In the genomic region with DNA sequence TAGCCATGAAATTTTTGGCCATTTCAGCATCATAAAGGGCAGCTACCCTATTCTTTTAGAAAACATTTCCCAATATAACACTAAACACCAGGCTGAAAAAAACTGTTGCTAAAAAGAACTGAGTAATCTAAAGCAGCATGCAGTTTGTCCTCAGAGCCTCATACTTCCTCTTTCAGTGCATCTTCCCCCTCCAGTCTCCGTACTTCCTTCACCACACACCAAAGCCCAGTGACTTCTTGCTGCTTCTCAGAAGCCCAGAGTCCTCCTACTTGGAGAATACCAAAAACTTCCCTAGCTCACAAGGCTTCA, we compare ENCODE assay signal across 9 cellular contexts. TPM values are rescaled to one million over a fixed set of nuclear protein-coding genes. Genes with fewer than 3 reads are reported as not detected.
DNase-seq lines count a peak whose midpoint lies in the region; ATAC-seq and TF ChIP-seq lines count a peak whose summit lies in the region.
"Had no signal": no experiment of that assay in that cellular context is flagged by ENCODE, and none has a peak within 500 bp of the region (broad histone marks: within the 10 kb centered on the region; RNA-seq: fewer than 3 reads in every experiment).

No MANE protein-coding gene starts in this region.

- no peaks in the 10 kb centered on the region for H3K36me3 ChIP-seq in stomach

- POLR2A ChIA-PET in activated CD8-positive, alpha-beta T cell treated with anti-CD3 and anti-CD28 coated beads, Interleukin-2, amount 10 ng/mL, durations not matched to agents 7 days and 5 days (lab: Charles Lee): no interaction called here

- intact Hi-C loops in stomach (cut with DNase I; ENCODE audit: low total_unique reads): no loop called here

- peaks cover 29% of the 10 kb centered on the region for H3K4me1 Mint-ChIP-seq in activated CD8-positive, alpha-beta memory T cell treated with anti-CD3 and anti-CD28 coated beads, Interleukin-2, amount 10 ng/mL, durations not matched to agents 7 days and 5 days
- peaks cover 52% of the 10 kb centered on the region for H3K4me1 Mint-ChIP-seq in activated CD8-positive, alpha-beta T cell treated with anti-CD3 and anti-CD28 coated beads, Interleukin-2, amount 10 ng/mL, durations not matched to agents 7 days and 5 days (ENCODE audit: low read depth)

- H3K27me3 Mint-ChIP-seq in activated CD8-positive, alpha-beta memory T cell treated with anti-CD3 and anti-CD28 coated beads, Interleukin-2, amount 10 ng/mL, durations not matched to agents 7 days and 5 days: peaks cover 4% of the 10 kb centered on the region
- no peaks in the 10 kb centered on the region for H3K27me3 Mint-ChIP-seq in activated CD8-positive, alpha-beta T cell treated with anti-CD3 and anti-CD28 coated beads, Interleukin-2, amount 10 ng/mL, durations not matched to agents 7 days and 5 days (ENCODE audit: low read depth)

- no peak overlapping the region for H3K4me3 ChIP-seq in stomach

- no peak for TF ChIP-seq EP300 in stomach (IDR thresholded peaks at IDR 0.05)

- TF ChIP-seq CTCF in stomach (IDR thresholded peaks at IDR 0.05): no peak

- no peaks in the 10 kb centered on the region for H3K27me3 ChIP-seq in stomach

- no peaks in the 10 kb centered on the region for H3K36me3 Mint-ChIP-seq in activated CD8-positive, alpha-beta memory T cell treated with anti-CD3 and anti-CD28 coated beads, Interleukin-2, amount 10 ng/mL, durations not matched to agents 7 days and 5 days
- peaks cover 2% of the 10 kb centered on the region for H3K36me3 Mint-ChIP-seq in activated CD8-positive, alpha-beta T cell treated with anti-CD3 and anti-CD28 coated beads, Interleukin-2, amount 10 ng/mL, durations not matched to agents 7 days and 5 days (ENCODE audit: low read depth)

- TF ChIP-seq POLR2A in stomach (IDR thresholded peaks at IDR 0.05): no peak

- H3K27ac Mint-ChIP-seq in activated CD8-positive, alpha-beta memory T cell treated with anti-CD3 and anti-CD28 coated beads, Interleukin-2, amount 10 ng/mL, durations not matched to agents 7 days and 5 days: peak overlapping the region; percentile 2
- no peak overlapping the region for H3K27ac Mint-ChIP-seq in activated CD8-positive, alpha-beta T cell treated with anti-CD3 and anti-CD28 coated beads, Interleukin-2, amount 10 ng/mL, durations not matched to agents 7 days and 5 days

- ATAC-seq in activated CD8-positive, alpha-beta memory T cell treated with anti-CD3 and anti-CD28 coated beads, Interleukin-2, amount 10 ng/mL, durations not matched to agents 7 days and 5 days: peak; percentile 33
- peak; percentile 49 for ATAC-seq in HG03139 (IDR thresholded peaks at IDR 0.05; ENCODE audit: unreplicated experiment)
- ATAC-seq in activated CD8-positive, alpha-beta T cell treated with anti-CD3 and anti-CD28 coated beads, Interleukin-2, amount 10 ng/mL, durations not matched to agents 7 days and 5 days: peak; percentile 50

- WGBS in stomach, 5 donors: 66 to 84% (median 73%) methylated on average over 1 of the region's 1 CpG

- DNase-seq in activated CD8-positive, alpha-beta memory T cell treated with anti-CD3 and anti-CD28 coated beads, Interleukin-2, amount 10 ng/mL, durations not matched to agents 7 days and 5 days: no peak
- no peak for DNase-seq in activated CD8-positive, alpha-beta memory T cell treated with anti-CD3 and anti-CD28 coated beads, Interleukin-2, amount 50 U/mL, for 48 hours
- no peak for DNase-seq in activated CD8-positive, alpha-beta T cell treated with anti-CD3 and anti-CD28 coated beads, Interleukin-2, amount 10 ng/mL, durations not matched to agents 7 days and 5 days
- DNase-seq in stomach (no peak), NCI-H2107 treated with DMSO at 0.1 percent for 48 hours (lab: John Stamatoyannopoulos, UW; ENCODE audit: unreplicated experiment) (no peak), NCI-H2227 treated with DMSO at 0.1 percent for 48 hours (lab: John Stamatoyannopoulos, UW) (no peak), NCI-H446 treated with DMSO at 0.1 percent for 48 hours (lab: John Stamatoyannopoulos, UW) (no peak)

- H3K27ac ChIP-seq in stomach: peak overlapping the region in 4 of 5 donors; percentile 70 to 99 (median 86)

- no peaks in the 10 kb centered on the region for H3K9me3 Mint-ChIP-seq in activated CD8-positive, alpha-beta memory T cell treated with anti-CD3 and anti-CD28 coated beads, Interleukin-2, amount 10 ng/mL, durations not matched to agents 7 days and 5 days (ENCODE audit: low read depth)
- no peaks in the 10 kb centered on the region for H3K9me3 Mint-ChIP-seq in activated CD8-positive, alpha-beta T cell treated with anti-CD3 and anti-CD28 coated beads, Interleukin-2, amount 10 ng/mL, durations not matched to agents 7 days and 5 days (ENCODE audit: insufficient read depth)

- no peak overlapping the region for H3K4me3 Mint-ChIP-seq in activated CD8-positive, alpha-beta memory T cell treated with anti-CD3 and anti-CD28 coated beads, Interleukin-2, amount 10 ng/mL, durations not matched to agents 7 days and 5 days
- no peak overlapping the region for H3K4me3 Mint-ChIP-seq in activated CD8-positive, alpha-beta T cell treated with anti-CD3 and anti-CD28 coated beads, Interleukin-2, amount 10 ng/mL, durations not matched to agents 7 days and 5 days

- peaks cover 26 to 71% (median 34%) of the 10 kb centered on the region in 4 donors for H3K4me1 ChIP-seq in stomach

- no peaks in the 10 kb centered on the region for H3K9me3 ChIP-seq in stomach

- CTCF ChIA-PET in activated CD8-positive, alpha-beta memory T cell treated with anti-CD3 and anti-CD28 coated beads, Interleukin-2, amount 10 ng/mL, durations not matched to agents 7 days and 5 days (lab: Charles Lee): no interaction called here
- CTCF ChIA-PET in activated CD8-positive, alpha-beta T cell treated with anti-CD3 and anti-CD28 coated beads, Interleukin-2, amount 10 ng/mL, durations not matched to agents 7 days and 5 days (lab: Charles Lee): no interaction called here

RNA-seq across cellular contexts. Expression of gene IFNGR1, which starts 5.7 kb away (rescaled TPM):
- total RNA-seq in activated CD8-positive, alpha-beta memory T cell treated with anti-CD3 and anti-CD28 coated beads, Interleukin-2, amount 10 ng/mL, durations not matched to agents 7 days and 5 days: 10 to 100 TPM; 13.3 to 18.2 TPM
- total RNA-seq in activated CD8-positive, alpha-beta T cell treated with anti-CD3 and anti-CD28 coated beads, Interleukin-2, amount 10 ng/mL, durations not matched to agents 7 days and 5 days: 10 to 100 TPM; 18.7 to 19.8 TPM
- 100 to 1,000 TPM in 1 of 5 donors, 10 to 100 TPM in 3, 1 to 10 TPM in 1; 1.2 to 122 (median 17.9) TPM for total RNA-seq in stomach
- 10 to 100 TPM; 23.5 to 46.9 (median 36.5) TPM for polyA plus RNA-seq in stomach

RNA-seq across cellular contexts. Expression of gene IL22RA2, which starts 51.4 kb away (rescaled TPM):
- not detected for total RNA-seq in activated CD8-positive, alpha-beta memory T cell treated with anti-CD3 and anti-CD28 coated beads, Interleukin-2, amount 10 ng/mL, durations not matched to agents 7 days and 5 days
- total RNA-seq in activated CD8-positive, alpha-beta T cell treated with anti-CD3 and anti-CD28 coated beads, Interleukin-2, amount 10 ng/mL, durations not matched to agents 7 days and 5 days: not detected
- not detected for total RNA-seq in stomach
- polyA plus RNA-seq in stomach: under 1 TPM in 1 of 3 donors, not detected in 2; 0.05 TPM
- total RNA-seq: activated CD8-positive, alpha-beta memory T cell treated with anti-CD3 and anti-CD28 coated beads for 36 hours had no signal
